Comparison of ENCODE assay signal across 9 cellular contexts in the genomic region with DNA sequence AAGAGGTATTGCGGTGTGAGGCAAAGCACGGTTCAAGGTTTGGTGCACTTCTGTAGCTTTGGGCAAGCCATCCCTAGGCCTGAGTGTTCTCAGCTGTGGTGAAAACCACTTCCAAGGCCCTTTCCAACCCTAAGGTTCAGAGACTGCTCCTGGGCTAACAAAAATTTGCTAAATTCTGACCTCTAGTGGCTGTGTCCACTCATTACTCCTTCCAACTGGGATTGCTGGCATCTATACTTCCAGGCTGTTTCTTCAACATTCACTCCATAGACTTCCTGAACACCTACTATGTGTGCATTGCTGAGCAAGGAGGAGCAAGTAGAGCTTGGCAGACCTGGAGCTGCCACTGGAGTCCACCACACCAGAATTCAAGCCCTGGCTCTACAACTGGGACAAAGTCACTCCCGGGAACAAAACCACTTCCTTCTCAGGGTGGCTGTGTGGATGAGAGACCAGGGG. TPM values are rescaled to one million over a fixed set of nuclear protein-coding genes. Genes with fewer than 3 reads are reported as not detected.
DNase-seq lines count a peak whose midpoint lies in the region; ATAC-seq, FAIRE-seq and TF ChIP-seq lines count a peak whose summit lies in the region.
"Had no signal": no experiment of that assay in that cellular context is flagged by ENCODE, and none has a peak within 500 bp of the region (broad histone marks: within the 10 kb centered on the region; RNA-seq: fewer than 3 reads in every experiment).

No MANE protein-coding gene starts in this region.

- no peak for TF ChIP-seq POLR2A in HepG2 (IDR thresholded peaks at IDR 0.05; ENCODE audit: insufficient read depth in 1 of 2, low read depth in 2 of 2, low read length in 2 of 2)

- DNase-seq in stimulated activated CD4-positive, alpha-beta T cell treated with anti-CD3 and anti-CD28 coated beads, Interleukin-15, amount 100 ng/mL, for 24 hours, result peak; percentile 28
- no peak for DNase-seq in stimulated activated CD4-positive, alpha-beta T cell treated with anti-CD3 and anti-CD28 coated beads, Interleukin-4, amount 100 ng/mL, for 4 hours
- DNase-seq in KG1 (lab: John Stamatoyannopoulos, UW) (peak; percentile 13), OCI-M2 (lab: John Stamatoyannopoulos, UW; ENCODE audit: unreplicated experiment) (peak; percentile 6), colonic mucosa (peak; percentile 56), HepG2 (ENCODE audit: low spot score) (peak; percentile 53), HPDE6-E6E7 (ENCODE audit: extremely low spot score) (no peak)

- H3K27me3 ChIP-seq in colonic mucosa, result no peaks in the 10 kb centered on the region
- no peaks in the 10 kb centered on the region for H3K27me3 ChIP-seq in HepG2 (ENCODE audit: control insufficient read depth in 1 of 2, insufficient read depth in 2 of 2, low read length in 2 of 2)

- H3K27ac ChIP-seq in colonic mucosa (no peak overlapping the region), HepG2 (ENCODE audit: extremely low read length, insufficient read depth, low read length) (no peak overlapping the region)

- H3K4me1 ChIP-seq in colonic mucosa (no peaks in the 10 kb centered on the region), HepG2 (ENCODE audit: insufficient read depth, low read length) (peaks cover 16% of the 10 kb centered on the region)

- H3K4me3 ChIP-seq in colonic mucosa, result no peak overlapping the region
- H3K4me3 ChIP-seq in HepG2 (replicated peaks in 1 of 3; ENCODE audit: insufficient read depth in 1 of 3, low read depth in 2 of 3, low read length in 3 of 3), result no peak overlapping the region

- no peak overlapping the region for H2AFZ ChIP-seq in HepG2 (ENCODE audit: low read length)

- ATAC-seq in HepG2 (peak; percentile 89), HG03457 (IDR thresholded peaks at IDR 0.05; ENCODE audit: unreplicated experiment) (no peak)

- intact Hi-C loops in colonic mucosa (cut with DNase I) (loop anchor here (5.0 to 10.0 kb wide), 2 partner anchors 172 to 320 kb away; no protein-coding TSS in a partner anchor), HepG2 (cut with micrococcal nuclease; ENCODE audit: unreplicated experiment) (loop anchor here (1.0 to 5.0 kb wide), 2 partner anchors 98 to 171 kb away; no protein-coding TSS in a partner anchor)

- in situ Hi-C loops in HepG2 (cut with HindIII; ENCODE audit: extremely low pct_ligation_motif_present, low pct_unique_long_range_greater_than_20kb), result loop anchor here (5.0 kb wide), 1 partner anchor 238 kb away; a partner anchor contains a TSS

- H3K9me3 ChIP-seq in colonic mucosa, result no peaks in the 10 kb centered on the region
- H3K9me3 ChIP-seq in HepG2 (ENCODE audit: low read length), result no peaks in the 10 kb centered on the region

- POLR2A ChIA-PET in HepG2 (lab: Yijun Ruan, JAX), result no interaction called here

- BruUV-seq in HepG2 (replicated peaks; lab: Mats Ljungman, UMichigan), result no TSS peak

- FAIRE-seq in HepG2 (lab: Jason Lieb, UNC), result peak; percentile 95
- FAIRE-seq: colon had no signal

- H3K9ac ChIP-seq in colonic mucosa (ENCODE audit: low read depth in 2 of 2, low read length in 2 of 2) (no peak overlapping the region), HepG2 (ENCODE audit: insufficient read depth, low read depth, low read length) (no peak overlapping the region)

- TF ChIP-seq EP300 in HepG2 (IDR thresholded peaks at IDR 0.05; ENCODE audit: low read depth in 2 of 2, low read length in 2 of 2) (no peak), HepG2 (CRISPR knock-in tag; IDR thresholded peaks at IDR 0.05; ENCODE audit: borderline replicate concordance) (no peak)

- H3K79me2 ChIP-seq in HepG2 (ENCODE audit: insufficient read depth, low read length), result no peaks in the 10 kb centered on the region

- peak; percentile 67 for TF ChIP-seq CTCF in colonic mucosa (IDR thresholded peaks at IDR 0.05)
- TF ChIP-seq CTCF in HepG2 (CRISPR knock-in tag; IDR thresholded peaks at IDR 0.05), result peak; percentile 88

- peak; percentile 66 for TF ChIP-seq RAD21 in HepG2 (CRISPR knock-in tag; IDR thresholded peaks at IDR 0.05)

- CTCF ChIA-PET in HepG2 (lab: Yijun Ruan, JAX; ENCODE audit: low intra/inter-chr PET ratio, low total read pairs), result interaction anchor here (0.7 to 2.4 kb wide), 3 partner anchors 103 to 286 kb away, joined by 5 to 20 read pairs (median 5); no protein-coding TSS in a partner anchor

- no peaks in the 10 kb centered on the region for H4K20me1 ChIP-seq in HepG2 (ENCODE audit: insufficient read depth, low read length)

- WGBS in HepG2 (ENCODE audit: low lambda C conversion rate), result 82% methylated on average over 3 of the region's 3 CpGs

- H3K4me2 ChIP-seq in HepG2 (ENCODE audit: low read depth, low read length), result no peak overlapping the region

- H3K36me3 ChIP-seq in colonic mucosa, result no peaks in the 10 kb centered on the region
- H3K36me3 ChIP-seq in HepG2 (replicated peaks in 1 of 2; ENCODE audit: control insufficient read depth in 1 of 2, insufficient read depth in 2 of 2, low read length in 2 of 2), result peaks cover 9 to 26% of the 10 kb centered on the region in 2 experiments; a peak in 4 of 5 replicates

TF ChIP-seq in HepG2, 621 proteins besides CTCF, POLR2A, EP300 and RAD21 (continues in another document):
- TF ChIP-seq ZNF501 (CRISPR knock-in tag; IDR thresholded peaks at IDR 0.05), result 0 out of 2 replicates have a peak, but pooled peaks have one; percentile 35
- TF ChIP-seq MAFG (CRISPR knock-in tag; IDR thresholded peaks at IDR 0.05), result no peak
- TF ChIP-seq HNF4A (CRISPR knock-in tag; IDR thresholded peaks at IDR 0.05), result peak; percentile 19; the same call in 1 of the 2 replicates
- TF ChIP-seq ZNF136 (CRISPR knock-in tag; IDR thresholded peaks at IDR 0.05; ENCODE audit: low read depth), result no peak
- no peak for TF ChIP-seq PHB2 (IDR thresholded peaks at IDR 0.05; ENCODE audit: partially characterized antibody)
- no peak for TF ChIP-seq DNMT3B (CRISPR knock-in tag; conservative IDR thresholded peaks at IDR 0.05)
- peak; percentile 88 for TF ChIP-seq STAG1 (CRISPR knock-in tag; IDR thresholded peaks at IDR 0.05)
- peak; percentile 83 for TF ChIP-seq SMC3 (IDR thresholded peaks at IDR 0.05; ENCODE audit: low read length)
- no peak for TF ChIP-seq JUND (CRISPR knock-in tag; IDR thresholded peaks at IDR 0.05)
- peak; percentile 47; the same call in 1 of the 2 replicates for TF ChIP-seq IRF2 (CRISPR knock-in tag; IDR thresholded peaks at IDR 0.05)
- TF ChIP-seq FLYWCH1 (CRISPR knock-in tag; IDR thresholded peaks at IDR 0.05), result no peak

RNA-seq across cellular contexts. Expression of a gene that starts 29.3 kb away (rescaled TPM):
- 10 to 100 TPM; 37.5 to 40.8 TPM for total RNA-seq in colonic mucosa
- 11.3 and 11.9 TPM in 2 replicates for total RNA-seq in HepG2 (2016; rRNA removed; fragmentation: Illumina TruSeq; extraction: Trizol)
- total RNA-seq in HepG2 (2016; cell fraction: cytosol; rRNA removed; fragmentation: Illumina TruSeq; extraction: Trizol; ENCODE audit: low read depth), result 4.0 and 4.5 TPM in 2 replicates
- total RNA-seq in HepG2 (2016; cell fraction: insoluble cytoplasmic fraction; rRNA removed; fragmentation: Illumina TruSeq; extraction: Trizol), result 9.8 and 11.8 TPM in 2 replicates
- total RNA-seq in HepG2 (2016; cell fraction: membrane; rRNA removed; fragmentation: Illumina TruSeq; extraction: Trizol), result 5.9 and 6.1 TPM in 2 replicates
- total RNA-seq in HepG2 (2016; cell fraction: nucleus; rRNA removed; fragmentation: Illumina TruSeq; extraction: Trizol), result 16.3 and 19.2 TPM in 2 replicates
- 11.1 and 12.3 TPM in 2 replicates for polyA plus RNA-seq in HepG2 (2011; rRNA removed)
- 6.6 and 7.4 TPM in 2 replicates for polyA plus RNA-seq in HepG2 (2011; cell fraction: cytosol; rRNA removed)
- polyA plus RNA-seq in HepG2 (2011; cell fraction: nucleus; rRNA removed), result 57.1 and 64.0 TPM in 2 replicates
- polyA plus RNA-seq in HepG2 (2012), result 17.1 and 19.3 TPM in 2 replicates
- 0.71 and 0.86 TPM in 2 replicates for polyA plus RNA-seq in HepG2 (2016; cell fraction: cytosol; fragmentation: Illumina TruSeq; extraction: Trizol; ENCODE audit: low read depth)
- polyA plus RNA-seq in HepG2 (2016; cell fraction: insoluble cytoplasmic fraction; fragmentation: Illumina TruSeq; extraction: Trizol; ENCODE audit: low read depth), result 12.9 and 16.7 TPM in 2 replicates
- polyA plus RNA-seq in HepG2 (2016; cell fraction: membrane; fragmentation: Illumina TruSeq; extraction: Trizol; ENCODE audit: low read depth), result 3.4 and 3.5 TPM in 2 replicates
- 64.6 and 72.1 TPM in 2 replicates for polyA plus RNA-seq in HepG2 (2016; cell fraction: nucleus; fragmentation: Illumina TruSeq; extraction: Trizol; ENCODE audit: insufficient read depth, low read depth)
- polyA minus RNA-seq in HepG2 (2011; rRNA and poly(A)+ RNA removed; ENCODE audit: low replicate concordance), result 15.4 and 19.2 TPM in 2 replicates
- polyA minus RNA-seq in HepG2 (2011; cell fraction: cytosol; rRNA and poly(A)+ RNA removed), result 13.5 and 14.3 TPM in 2 replicates
- polyA minus RNA-seq in HepG2 (2011; cell fraction: nucleus; rRNA and poly(A)+ RNA removed), result 19.7 and 22.9 TPM in 2 replicates

RNA-seq across cellular contexts. Expression of a gene that starts 33.3 kb away (rescaled TPM):
- total RNA-seq in colonic mucosa, result 10 to 100 TPM; 16.6 to 18.3 TPM
- 22.7 and 27.7 TPM in 2 replicates for total RNA-seq in HepG2 (2016; rRNA removed; fragmentation: Illumina TruSeq; extraction: Trizol)
- 24.8 and 40.6 TPM in 2 replicates for total RNA-seq in HepG2 (2016; cell fraction: cytosol; rRNA removed; fragmentation: Illumina TruSeq; extraction: Trizol; ENCODE audit: low read depth)
- total RNA-seq in HepG2 (2016; cell fraction: insoluble cytoplasmic fraction; rRNA removed; fragmentation: Illumina TruSeq; extraction: Trizol), result 23.6 and 24.6 TPM in 2 replicates
- total RNA-seq in HepG2 (2016; cell fraction: membrane; rRNA removed; fragmentation: Illumina TruSeq; extraction: Trizol), result 43.8 and 49.6 TPM in 2 replicates
- 10.8 and 12.6 TPM in 2 replicates for total RNA-seq in HepG2 (2016; cell fraction: nucleus; rRNA removed; fragmentation: Illumina TruSeq; extraction: Trizol)
- 17.6 and 19.9 TPM in 2 replicates for polyA plus RNA-seq in HepG2 (2011; rRNA removed)
- 15.3 and 18.7 TPM in 2 replicates for polyA plus RNA-seq in HepG2 (2011; cell fraction: cytosol; rRNA removed)
- polyA plus RNA-seq in HepG2 (2011; cell fraction: nucleus; rRNA removed), result 7.9 and 9.7 TPM in 2 replicates
- polyA plus RNA-seq in HepG2 (2012), result 14.9 and 15.6 TPM in 2 replicates
- 29.4 and 42.1 TPM in 2 replicates for polyA plus RNA-seq in HepG2 (2016; cell fraction: cytosol; fragmentation: Illumina TruSeq; extraction: Trizol; ENCODE audit: low read depth)
- polyA plus RNA-seq in HepG2 (2016; cell fraction: insoluble cytoplasmic fraction; fragmentation: Illumina TruSeq; extraction: Trizol; ENCODE audit: low read depth), result 21.3 and 22.4 TPM in 2 replicates
- polyA plus RNA-seq in HepG2 (2016; cell fraction: membrane; fragmentation: Illumina TruSeq; extraction: Trizol; ENCODE audit: low read depth), result 32.1 and 40.0 TPM in 2 replicates
- 10.7 and 14.3 TPM in 2 replicates for polyA plus RNA-seq in HepG2 (2016; cell fraction: nucleus; fragmentation: Illumina TruSeq; extraction: Trizol; ENCODE audit: insufficient read depth, low read depth)
- polyA minus RNA-seq in HepG2 (2011; rRNA and poly(A)+ RNA removed; ENCODE audit: low replicate concordance), result 5.9 and 12.3 TPM in 2 replicates
- polyA minus RNA-seq in HepG2 (2011; cell fraction: cytosol; rRNA and poly(A)+ RNA removed), result 6.5 and 7.4 TPM in 2 replicates
- polyA minus RNA-seq in HepG2 (2011; cell fraction: nucleus; rRNA and poly(A)+ RNA removed), result 9.8 and 14.5 TPM in 2 replicates

Comparison
In these comparisons a context has a peak if more than half of its experiments do, and no peak if none do; other contexts are left out.
1. DNase-seq: peak in stimulated activated CD4-positive, alpha-beta T cell treated with anti-CD3 and anti-CD28 coated beads, Interleukin-15, amount 100 ng/mL, for 24 hours (single experiment), KG1 (single experiment), OCI-M2 (single experiment), colonic mucosa (single experiment) and HepG2 (single experiment); none in stimulated activated CD4-positive, alpha-beta T cell treated with anti-CD3 and anti-CD28 coated beads, Interleukin-4, amount 100 ng/mL, for 4 hours (0 of 2) and HPDE6-E6E7 (single experiment).